In genomic region chr3:16841906-16842709, GRCh38 we compare ENCODE assay signal across 8 cellular contexts. TPM values are rescaled to one million over a fixed set of nuclear protein-coding genes. Genes with fewer than 3 reads are reported as not detected.
DNase-seq lines count a peak whose midpoint lies in the region; TF ChIP-seq lines count a peak whose summit lies in the region.

No MANE protein-coding gene starts in this region.

- H3K27ac ChIP-seq in RWPE1, result no peak overlapping the region

- TF ChIP-seq CTCF in GM13977 (IDR thresholded peaks at IDR 0.05; ENCODE audit: extremely low read depth, insufficient read depth, missing control alignments) (no peak), RWPE1 (conservative IDR thresholded peaks at IDR 0.05; ENCODE audit: low read depth) (no peak)

- in situ Hi-C loops in GM13977 (cut with MboI; ENCODE audit: low pct_unique_long_range_greater_than_20kb, low sequenced_read_pairs, unreplicated experiment), result loop anchor here (25.0 kb wide), 2 partner anchors 395 to 555 kb away; no protein-coding TSS in a partner anchor

- H3K27me3 ChIP-seq in H7 (ENCODE audit: control insufficient read depth, insufficient read depth, low read length), result no peaks in the 10 kb centered on the region

- POLR2A ChIA-PET in RWPE1 (lab: Yijun Ruan, JAX; ENCODE audit: low non-redundant PET), result no interaction called here

- no peak overlapping the region for H3K4me3 ChIP-seq in H7 (ENCODE audit: insufficient read depth, low read depth, low read length)

- CTCF ChIA-PET in RWPE1 (lab: Yijun Ruan, JAX), result interaction anchor here (0.6 to 0.7 kb wide), 2 partner anchors 19 to 512 kb away, joined by 3 to 5 read pairs; no protein-coding TSS in a partner anchor

- DNase-seq in GM13977 (ENCODE audit: low spot score), result peak; percentile 42
- DNase-seq in H7, result peak; percentile 13
- peak; percentile 73 for DNase-seq in NCI-H1694 (lab: John Stamatoyannopoulos, UW)
- DNase-seq in activated T-cell treated with anti-CD3 and anti-CD28 coated beads, Interleukin-2, amount 50 U/mL, for 1 hour, result peak; percentile 73
- peak; percentile 56 for DNase-seq in left kidney (ENCODE audit: low read depth, low spot score)
- DNase-seq in stimulated activated CD8-positive, alpha-beta memory T cell treated with anti-CD3 and anti-CD28 coated beads, Interleukin-2, amount 100 ng/mL, for 1 hour (ENCODE audit: low read depth in 2 of 2), result peak; percentile 49 to 54
- DNase-seq in NCI-H146 (lab: John Stamatoyannopoulos, UW), result no peak
- no peak for DNase-seq in RWPE1 (ENCODE audit: low spot score)

- H3K36me3 ChIP-seq in H7 (replicated peaks; ENCODE audit: control insufficient read depth, insufficient read depth, low read length), result no peaks in the 10 kb centered on the region

RNA-seq across cellular contexts. Expression of gene PLCL2, which starts 42.6 kb away (rescaled TPM):
- 1.9 and 3.3 TPM in 2 replicates for total RNA-seq in H7 (2014; rRNA removed; shearing (Covaris generic))

Comparison
In these comparisons a context has a peak if more than half of its experiments do, and no peak if none do; other contexts are left out.
1. DNase-seq: peak in GM13977 (single experiment), H7 (single experiment), NCI-H1694 (single experiment), activated T-cell treated with anti-CD3 and anti-CD28 coated beads, Interleukin-2, amount 50 U/mL, for 1 hour (single experiment), left kidney (single experiment) and stimulated activated CD8-positive, alpha-beta memory T cell treated with anti-CD3 and anti-CD28 coated beads, Interleukin-2, amount 100 ng/mL, for 1 hour (2 of 2); none in NCI-H146 (single experiment) and RWPE1 (single experiment).